In the genomic region with DNA sequence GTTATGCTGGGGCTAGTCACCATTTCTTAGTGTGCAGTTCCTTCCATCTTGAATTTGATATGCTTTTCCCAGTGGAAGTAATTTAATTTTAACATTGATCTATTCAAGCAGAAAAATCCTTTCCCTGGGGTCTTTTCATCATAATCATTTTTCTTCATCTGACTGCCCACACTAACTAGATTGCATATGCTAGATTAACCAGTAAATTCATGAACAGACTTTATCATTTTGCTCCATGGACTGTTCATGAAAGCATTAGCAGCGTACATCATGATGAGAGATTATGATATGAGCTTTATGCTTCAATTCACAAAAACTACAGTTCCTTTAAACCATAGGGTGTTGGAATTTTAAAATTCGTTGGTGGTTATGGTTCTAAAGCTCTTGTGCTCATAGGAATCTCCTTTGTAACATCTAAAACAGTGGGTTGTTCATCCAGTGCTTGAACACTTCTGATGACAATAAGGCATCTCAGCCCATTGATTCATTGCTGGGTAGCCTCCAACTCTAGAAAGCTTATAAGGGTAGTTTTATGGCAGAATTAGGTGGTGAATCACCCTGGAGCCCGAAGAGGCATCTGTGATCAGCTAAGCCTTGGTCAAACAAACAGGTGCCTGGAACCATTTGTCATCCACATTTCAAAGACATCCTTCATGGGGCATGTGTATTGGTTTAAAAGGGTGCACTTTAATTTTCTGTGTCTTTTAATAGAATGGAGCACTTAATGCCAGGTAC, we compare ENCODE assay signal across 13 cellular contexts.
DNase-seq lines count a peak whose midpoint lies in the region; ATAC-seq, FAIRE-seq and TF ChIP-seq lines count a peak whose summit lies in the region.
"Had no signal": no experiment of that assay in that cellular context is flagged by ENCODE, and none has a peak within 500 bp of the region (broad histone marks: within the 10 kb centered on the region; RNA-seq: fewer than 3 reads in every experiment).

No MANE protein-coding gene starts in this region.

- no peaks in the 10 kb centered on the region for H3K27me3 ChIP-seq in bronchial epithelial cell (ENCODE audit: control insufficient read depth, insufficient read depth, low read length)

- DNase-seq in SHP77 (lab: John Stamatoyannopoulos, UW), result peak; percentile 5 to 10
- no peak for DNase-seq in SHP77 treated with DMSO at 0.1 percent for 48 hours (lab: John Stamatoyannopoulos, UW)
- peak; percentile 28 to 66 for DNase-seq in NCI-H524 (lab: John Stamatoyannopoulos, UW)
- peak; percentile 75 for DNase-seq in bronchial epithelial cell (ENCODE audit: low read depth)
- DNase-seq in stromal cell of bone marrow (ENCODE audit: low read depth), result peak; percentile 78
- DNase-seq in activated CD4-positive, alpha-beta T cell treated with anti-CD3 and anti-CD28 coated beads for 4 hours, result no peak
- DNase-seq in NCI-H1105 treated with DMSO at 0.1 percent for 48 hours (lab: John Stamatoyannopoulos, UW), result no peak
- DNase-seq: activated CD4-positive, alpha-beta T cell treated with anti-CD3 and anti-CD28 coated beads, Interleukin-2, amount 10 ng/mL, durations not matched to agents 24 days and 14 days; Kasumi-1; NCI-H526 treated with DMSO at 0.1 percent for 48 hours; T-cell had no signal

- FAIRE-seq in bronchial epithelial cell (lab: Jason Lieb, UNC), result peak; percentile 75
- FAIRE-seq: endothelial cell of umbilical vein had no signal

- no peak for TF ChIP-seq CTCF in bronchial epithelial cell (IDR thresholded peaks at IDR 0.05; ENCODE audit: insufficient read depth, low read length, severe bottlenecking)

- H3K36me3 ChIP-seq in bronchial epithelial cell (ENCODE audit: control insufficient read depth, insufficient read depth, low read length), result no peaks in the 10 kb centered on the region

- H3K4me3 ChIP-seq in bronchial epithelial cell (ENCODE audit: low read depth, low read length), result no peak overlapping the region

- ATAC-seq in GM19463 (IDR thresholded peaks at IDR 0.05; ENCODE audit: unreplicated experiment), result no peak
- ATAC-seq: T-cell had no signal

Comparison
In these comparisons a context has a peak if more than half of its experiments do, and no peak if none do; other contexts are left out.
1. DNase-seq: peak in SHP77 (2 of 2), NCI-H524 (2 of 2), bronchial epithelial cell (single experiment) and stromal cell of bone marrow (single experiment); none in SHP77 treated with DMSO at 0.1 percent for 48 hours (single experiment), activated CD4-positive, alpha-beta T cell treated with anti-CD3 and anti-CD28 coated beads for 4 hours (0 of 2) and NCI-H1105 treated with DMSO at 0.1 percent for 48 hours (single experiment).